ENCODE assay signal across 11 cellular contexts in genomic region chr22:28909375-28909774, GRCh38.
DNase-seq lines count a peak whose midpoint lies in the region; ATAC-seq, FAIRE-seq and TF ChIP-seq lines count a peak whose summit lies in the region.
"Had no signal": no experiment of that assay in that cellular context is flagged by ENCODE, and none has a peak within 500 bp of the region (broad histone marks: within the 10 kb centered on the region; RNA-seq: fewer than 3 reads in every experiment).

No MANE protein-coding gene starts in this region.

- peak; percentile 50 for ATAC-seq in GM19351 (IDR thresholded peaks at IDR 0.05; ENCODE audit: unreplicated experiment)
- ATAC-seq: body of pancreas, left lung had no signal

- H3K36me3 ChIP-seq in brain microvascular endothelial cell (replicated peaks) = no peaks in the 10 kb centered on the region
- H3K36me3 ChIP-seq: left lung had no signal

- in situ Hi-C loops in brain microvascular endothelial cell (cut with HindIII; ENCODE audit: low pct_ligation_motif_present, low sequenced_read_pairs) = no loop called here

- H3K4me3 ChIP-seq in brain microvascular endothelial cell (ENCODE audit: low read depth, low read length) = no peak overlapping the region
- H3K4me3 ChIP-seq: body of pancreas, left lung had no signal

- DNase-seq in activated CD4-positive, alpha-beta T cell treated with anti-CD3 and anti-CD28 coated beads, Interleukin-2, amount 50 U/mL, for 4 hours = peak; percentile 43 to 54
- peak; percentile 62 for DNase-seq in brain microvascular endothelial cell
- peak; percentile 64 to 75 (median 70) for DNase-seq in stimulated activated CD4-positive, alpha-beta T cell treated with anti-CD3 and anti-CD28 coated beads, TNF-alpha, amount 100 ng/mL, for 48 hours (ENCODE audit: low read depth in 3 of 3)
- DNase-seq in foreskin melanocyte = no peak
- DNase-seq in EL = no peak
- DNase-seq in NCI-H1092 treated with DMSO at 0.1 percent for 48 hours (lab: John Stamatoyannopoulos, UW) = no peak
- no peak for DNase-seq in HTR-8/SVneo (ENCODE audit: insufficient read length, low spot score)
- DNase-seq: body of pancreas, COR-L47, left lung had no signal

- H3K27ac ChIP-seq in brain microvascular endothelial cell = no peak overlapping the region
- H3K27ac ChIP-seq: body of pancreas, left lung had no signal

- FAIRE-seq in HTR-8/SVneo (lab: Jason Lieb, UNC) = no peak

- H3K27me3 ChIP-seq in brain microvascular endothelial cell (replicated peaks) = no peaks in the 10 kb centered on the region
- H3K27me3 ChIP-seq: body of pancreas, left lung had no signal

- no peak for TF ChIP-seq CTCF in brain microvascular endothelial cell (IDR thresholded peaks at IDR 0.05; ENCODE audit: low read depth, low read length, missing control alignments)

Comparison
In these comparisons a context has a peak if more than half of its experiments do, and no peak if none do; other contexts are left out.
1. DNase-seq: peak in activated CD4-positive, alpha-beta T cell treated with anti-CD3 and anti-CD28 coated beads, Interleukin-2, amount 50 U/mL, for 4 hours (2 of 2), brain microvascular endothelial cell (single experiment) and stimulated activated CD4-positive, alpha-beta T cell treated with anti-CD3 and anti-CD28 coated beads, TNF-alpha, amount 100 ng/mL, for 48 hours (3 of 3); none in foreskin melanocyte (single experiment), EL (single experiment), NCI-H1092 treated with DMSO at 0.1 percent for 48 hours (single experiment) and HTR-8/SVneo (single experiment).